Comparison of ENCODE assay signal across 1 cellular context in genomic region chr19:42241279-42241678, GRCh38.
TF ChIP-seq lines count a peak whose summit lies in the region.

No MANE protein-coding gene starts in this region.

TF ChIP-seq in H1, 55 proteins besides CTCF, POLR2A, EP300 and RAD21:
- no peak for TF ChIP-seq CTBP2 (IDR thresholded peaks at IDR 0.05; ENCODE audit: borderline replicate concordance, insufficient read depth, insufficient read length, low read length)
- TF ChIP-seq EGR1 (IDR thresholded peaks at IDR 0.05; ENCODE audit: borderline replicate concordance, low read depth, low read length) = no peak
- TF ChIP-seq POLR2AphosphoS5 (IDR thresholded peaks at IDR 0.05; ENCODE audit: low read depth, low read length) = no peak
- TF ChIP-seq SP4 (IDR thresholded peaks at IDR 0.05; ENCODE audit: low read length) = no peak
- TF ChIP-seq CEBPB (IDR thresholded peaks at IDR 0.05; ENCODE audit: low read depth, low read length) = no peak
- no peak for TF ChIP-seq SP2 (IDR thresholded peaks at IDR 0.05; ENCODE audit: low read length)
- TF ChIP-seq BACH1 (IDR thresholded peaks at IDR 0.05; ENCODE audit: low read length) = no peak
- no peak for TF ChIP-seq BRCA1 (IDR thresholded peaks at IDR 0.05; ENCODE audit: low read depth, low read length)
- no peak for TF ChIP-seq CBX8 (IDR thresholded peaks at IDR 0.05; ENCODE audit: borderline replicate concordance, low read depth, low read length)
- TF ChIP-seq, protein P1, sequence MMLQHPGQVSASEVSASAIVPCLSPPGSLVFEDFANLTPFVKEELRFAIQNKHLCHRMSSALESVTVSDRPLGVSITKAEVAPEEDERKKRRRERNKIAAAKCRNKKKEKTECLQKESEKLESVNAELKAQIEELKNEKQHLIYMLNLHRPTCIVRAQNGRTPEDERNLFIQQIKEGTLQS (IDR thresholded peaks at IDR 0.05; ENCODE audit: insufficient read depth, low read depth, low read length) = no peak
- no peak for TF ChIP-seq CHD1 (IDR thresholded peaks at IDR 0.05; ENCODE audit: low read depth, low read length)
- no peak for TF ChIP-seq NRF1 (IDR thresholded peaks at IDR 0.05; ENCODE audit: low read depth, low read length)
- TF ChIP-seq BCL11A (IDR thresholded peaks at IDR 0.05; ENCODE audit: low read depth in 2 of 2, low read length in 2 of 2) = no peak
- TF ChIP-seq SUZ12 (IDR thresholded peaks at IDR 0.05; ENCODE audit: low read length) = no peak
- TF ChIP-seq JUN (IDR thresholded peaks at IDR 0.05; ENCODE audit: low read depth, low read length) = no peak
- no peak for TF ChIP-seq NANOG (IDR thresholded peaks at IDR 0.05; ENCODE audit: insufficient read depth, low read depth, low read length, poor library complexity, severe bottlenecking)
- TF ChIP-seq TAF1 (IDR thresholded peaks at IDR 0.05; ENCODE audit: low read depth, low read length) = no peak
- TF ChIP-seq KDM1A (IDR thresholded peaks at IDR 0.05; ENCODE audit: borderline replicate concordance, low read length) = no peak
- TF ChIP-seq TEAD4 (IDR thresholded peaks at IDR 0.05; ENCODE audit: low read depth, low read length) = no peak
